ENCODE assay signal across 1 cellular context in genomic region chr1:182699673-182700350, GRCh38.
A peak's percentile ranks its signal among the peaks of the same experiment; 100 is the strongest.
TF ChIP-seq lines count a peak whose summit lies in the region.

No MANE protein-coding gene starts in this region.

TF ChIP-seq in WTC11, 78 proteins besides CTCF, POLR2A, EP300 and RAD21 (continued from another document):
- TF ChIP-seq ZSCAN18 (CRISPR knock-in tag; IDR thresholded peaks at IDR 0.05), result no peak
- no peak for TF ChIP-seq CREM (CRISPR knock-in tag; IDR thresholded peaks at IDR 0.05)
- TF ChIP-seq, protein P1, sequence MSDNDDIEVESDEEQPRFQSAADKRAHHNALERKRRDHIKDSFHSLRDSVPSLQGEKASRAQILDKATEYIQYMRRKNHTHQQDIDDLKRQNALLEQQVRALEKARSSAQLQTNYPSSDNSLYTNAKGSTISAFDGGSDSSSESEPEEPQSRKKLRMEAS (CRISPR knock-in tag; IDR thresholded peaks at IDR 0.05), result peak; percentile 55
- 0 out of 2 replicates have a peak, but pooled peaks have one; percentile 32 for TF ChIP-seq KAT7 (CRISPR knock-in tag; IDR thresholded peaks at IDR 0.05; ENCODE audit: borderline replicate concordance)
- no peak for TF ChIP-seq TEAD4 (CRISPR knock-in tag; IDR thresholded peaks at IDR 0.05)
- no peak for TF ChIP-seq SMAD3 (CRISPR knock-in tag; IDR thresholded peaks at IDR 0.05; ENCODE audit: borderline replicate concordance)
- no peak for TF ChIP-seq JUN (CRISPR knock-in tag; IDR thresholded peaks at IDR 0.05)
- no peak for TF ChIP-seq ZNF121 (CRISPR knock-in tag; IDR thresholded peaks at IDR 0.05)
- no peak for TF ChIP-seq HMGXB4 (CRISPR knock-in tag; IDR thresholded peaks at IDR 0.05)
- TF ChIP-seq MYBL2 (CRISPR knock-in tag; IDR thresholded peaks at IDR 0.05), result peak; percentile 94
- no peak for TF ChIP-seq TCF7 (CRISPR knock-in tag; IDR thresholded peaks at IDR 0.05; ENCODE audit: low read depth)
- TF ChIP-seq, protein P2, sequence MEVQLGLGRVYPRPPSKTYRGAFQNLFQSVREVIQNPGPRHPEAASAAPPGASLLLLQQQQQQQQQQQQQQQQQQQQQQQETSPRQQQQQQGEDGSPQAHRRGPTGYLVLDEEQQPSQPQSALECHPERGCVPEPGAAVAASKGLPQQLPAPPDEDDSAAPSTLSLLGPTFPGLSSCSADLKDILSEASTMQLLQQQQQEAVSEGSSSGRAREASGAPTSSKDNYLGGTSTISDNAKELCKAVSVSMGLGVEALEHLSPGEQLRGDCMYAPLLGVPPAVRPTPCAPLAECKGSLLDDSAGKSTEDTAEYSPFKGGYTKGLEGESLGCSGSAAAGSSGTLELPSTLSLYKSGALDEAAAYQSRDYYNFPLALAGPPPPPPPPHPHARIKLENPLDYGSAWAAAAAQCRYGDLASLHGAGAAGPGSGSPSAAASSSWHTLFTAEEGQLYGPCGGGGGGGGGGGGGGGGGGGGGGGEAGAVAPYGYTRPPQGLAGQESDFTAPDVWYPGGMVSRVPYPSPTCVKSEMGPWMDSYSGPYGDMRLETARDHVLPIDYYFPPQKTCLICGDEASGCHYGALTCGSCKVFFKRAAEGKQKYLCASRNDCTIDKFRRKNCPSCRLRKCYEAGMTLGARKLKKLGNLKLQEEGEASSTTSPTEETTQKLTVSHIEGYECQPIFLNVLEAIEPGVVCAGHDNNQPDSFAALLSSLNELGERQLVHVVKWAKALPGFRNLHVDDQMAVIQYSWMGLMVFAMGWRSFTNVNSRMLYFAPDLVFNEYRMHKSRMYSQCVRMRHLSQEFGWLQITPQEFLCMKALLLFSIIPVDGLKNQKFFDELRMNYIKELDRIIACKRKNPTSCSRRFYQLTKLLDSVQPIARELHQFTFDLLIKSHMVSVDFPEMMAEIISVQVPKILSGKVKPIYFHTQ (CRISPR knock-in tag; IDR thresholded peaks at IDR 0.05), result no peak
- TF ChIP-seq USF2 (CRISPR knock-in tag; IDR thresholded peaks at IDR 0.05), result 0 out of 2 replicates have a peak, but pooled peaks have one; percentile 12
- TF ChIP-seq, protein P3, sequence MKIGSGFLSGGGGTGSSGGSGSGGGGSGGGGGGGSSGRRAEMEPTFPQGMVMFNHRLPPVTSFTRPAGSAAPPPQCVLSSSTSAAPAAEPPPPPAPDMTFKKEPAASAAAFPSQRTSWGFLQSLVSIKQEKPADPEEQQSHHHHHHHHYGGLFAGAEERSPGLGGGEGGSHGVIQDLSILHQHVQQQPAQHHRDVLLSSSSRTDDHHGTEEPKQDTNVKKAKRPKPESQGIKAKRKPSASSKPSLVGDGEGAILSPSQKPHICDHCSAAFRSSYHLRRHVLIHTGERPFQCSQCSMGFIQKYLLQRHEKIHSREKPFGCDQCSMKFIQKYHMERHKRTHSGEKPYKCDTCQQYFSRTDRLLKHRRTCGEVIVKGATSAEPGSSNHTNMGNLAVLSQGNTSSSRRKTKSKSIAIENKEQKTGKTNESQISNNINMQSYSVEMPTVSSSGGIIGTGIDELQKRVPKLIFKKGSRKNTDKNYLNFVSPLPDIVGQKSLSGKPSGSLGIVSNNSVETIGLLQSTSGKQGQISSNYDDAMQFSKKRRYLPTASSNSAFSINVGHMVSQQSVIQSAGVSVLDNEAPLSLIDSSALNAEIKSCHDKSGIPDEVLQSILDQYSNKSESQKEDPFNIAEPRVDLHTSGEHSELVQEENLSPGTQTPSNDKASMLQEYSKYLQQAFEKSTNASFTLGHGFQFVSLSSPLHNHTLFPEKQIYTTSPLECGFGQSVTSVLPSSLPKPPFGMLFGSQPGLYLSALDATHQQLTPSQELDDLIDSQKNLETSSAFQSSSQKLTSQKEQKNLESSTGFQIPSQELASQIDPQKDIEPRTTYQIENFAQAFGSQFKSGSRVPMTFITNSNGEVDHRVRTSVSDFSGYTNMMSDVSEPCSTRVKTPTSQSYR (CRISPR knock-in tag; IDR thresholded peaks at IDR 0.05), result peak; percentile 51; the same call in 1 of the 2 replicates
- TF ChIP-seq ELF4 (CRISPR knock-in tag; IDR thresholded peaks at IDR 0.05; ENCODE audit: low read depth), result no peak
- TF ChIP-seq SOX15 (CRISPR knock-in tag; IDR thresholded peaks at IDR 0.05), result no peak
- TF ChIP-seq ESRRA (CRISPR knock-in tag; IDR thresholded peaks at IDR 0.05; ENCODE audit: borderline replicate concordance), result no peak
- TF ChIP-seq EMX1 (CRISPR knock-in tag; IDR thresholded peaks at IDR 0.05), result no peak
- no peak for TF ChIP-seq ZNF512 (CRISPR knock-in tag; IDR thresholded peaks at IDR 0.05; ENCODE audit: borderline replicate concordance)
- TF ChIP-seq, protein P4, sequence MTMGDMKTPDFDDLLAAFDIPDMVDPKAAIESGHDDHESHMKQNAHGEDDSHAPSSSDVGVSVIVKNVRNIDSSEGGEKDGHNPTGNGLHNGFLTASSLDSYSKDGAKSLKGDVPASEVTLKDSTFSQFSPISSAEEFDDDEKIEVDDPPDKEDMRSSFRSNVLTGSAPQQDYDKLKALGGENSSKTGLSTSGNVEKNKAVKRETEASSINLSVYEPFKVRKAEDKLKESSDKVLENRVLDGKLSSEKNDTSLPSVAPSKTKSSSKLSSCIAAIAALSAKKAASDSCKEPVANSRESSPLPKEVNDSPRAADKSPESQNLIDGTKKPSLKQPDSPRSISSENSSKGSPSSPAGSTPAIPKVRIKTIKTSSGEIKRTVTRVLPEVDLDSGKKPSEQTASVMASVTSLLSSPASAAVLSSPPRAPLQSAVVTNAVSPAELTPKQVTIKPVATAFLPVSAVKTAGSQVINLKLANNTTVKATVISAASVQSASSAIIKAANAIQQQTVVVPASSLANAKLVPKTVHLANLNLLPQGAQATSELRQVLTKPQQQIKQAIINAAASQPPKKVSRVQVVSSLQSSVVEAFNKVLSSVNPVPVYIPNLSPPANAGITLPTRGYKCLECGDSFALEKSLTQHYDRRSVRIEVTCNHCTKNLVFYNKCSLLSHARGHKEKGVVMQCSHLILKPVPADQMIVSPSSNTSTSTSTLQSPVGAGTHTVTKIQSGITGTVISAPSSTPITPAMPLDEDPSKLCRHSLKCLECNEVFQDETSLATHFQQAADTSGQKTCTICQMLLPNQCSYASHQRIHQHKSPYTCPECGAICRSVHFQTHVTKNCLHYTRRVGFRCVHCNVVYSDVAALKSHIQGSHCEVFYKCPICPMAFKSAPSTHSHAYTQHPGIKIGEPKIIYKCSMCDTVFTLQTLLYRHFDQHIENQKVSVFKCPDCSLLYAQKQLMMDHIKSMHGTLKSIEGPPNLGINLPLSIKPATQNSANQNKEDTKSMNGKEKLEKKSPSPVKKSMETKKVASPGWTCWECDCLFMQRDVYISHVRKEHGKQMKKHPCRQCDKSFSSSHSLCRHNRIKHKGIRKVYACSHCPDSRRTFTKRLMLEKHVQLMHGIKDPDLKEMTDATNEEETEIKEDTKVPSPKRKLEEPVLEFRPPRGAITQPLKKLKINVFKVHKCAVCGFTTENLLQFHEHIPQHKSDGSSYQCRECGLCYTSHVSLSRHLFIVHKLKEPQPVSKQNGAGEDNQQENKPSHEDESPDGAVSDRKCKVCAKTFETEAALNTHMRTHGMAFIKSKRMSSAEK (CRISPR knock-in tag; IDR thresholded peaks at IDR 0.05; ENCODE audit: borderline replicate concordance), result no peak
